ENCODE assay signal across 9 cellular contexts in the genomic region with DNA sequence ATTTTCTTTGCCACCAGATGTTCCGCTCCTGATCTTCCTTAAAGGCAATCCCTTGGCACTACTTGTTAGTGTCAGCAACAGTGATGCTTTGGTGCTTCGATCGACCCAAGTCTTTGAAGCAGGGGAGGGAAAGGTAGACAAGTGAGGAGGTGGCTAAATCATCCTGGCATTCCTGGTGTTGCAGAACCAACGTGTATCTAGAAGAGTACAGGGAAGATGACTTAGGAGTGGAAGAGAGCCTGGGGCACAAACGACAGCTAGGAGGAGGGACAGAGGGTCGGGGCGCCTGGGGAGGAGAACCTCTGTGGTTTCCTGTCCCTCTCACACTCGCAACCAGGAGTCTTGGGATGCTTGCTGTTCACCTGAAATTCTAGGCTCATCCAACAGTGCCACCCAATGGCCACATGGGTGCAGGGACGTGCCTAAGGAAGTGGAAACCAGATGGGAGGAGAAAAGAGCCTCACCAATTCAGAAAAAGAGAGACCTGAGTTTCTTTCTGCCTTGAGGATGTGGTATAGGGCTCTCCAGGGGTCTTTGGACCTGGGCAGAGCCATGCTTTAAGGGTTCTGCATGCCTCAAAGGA. TPM values are rescaled to one million over a fixed set of nuclear protein-coding genes. Genes with fewer than 3 reads are reported as not detected.
DNase-seq lines count a peak whose midpoint lies in the region; ATAC-seq and TF ChIP-seq lines count a peak whose summit lies in the region.
"Had no signal": no experiment of that assay in that cellular context is flagged by ENCODE, and none has a peak within 500 bp of the region (broad histone marks: within the 10 kb centered on the region; RNA-seq: fewer than 3 reads in every experiment).

No MANE protein-coding gene starts in this region.

- no peak overlapping the region for H3K27ac Mint-ChIP-seq in CD8-positive, alpha-beta T cell
- H3K27ac Mint-ChIP-seq in HFFc6 (no peak overlapping the region), neural crest cell (ENCODE audit: unreplicated experiment) (no peak overlapping the region)
- H3K27ac Mint-ChIP-seq: IgD-negative memory B cell had no signal

- no peak overlapping the region for H3K27ac ChIP-seq in CD8-positive, alpha-beta T cell (ENCODE audit: low read depth, low read length)

- peak in 4 of 7 experiments; percentile 50 to 70 (median 54) for DNase-seq in CD8-positive, alpha-beta T cell
- peak; percentile 63 for DNase-seq in HFFc6
- DNase-seq in NCI-H69 (lab: John Stamatoyannopoulos, UW), result peak; percentile 86
- peak; percentile 70 for DNase-seq in activated CD8-positive, alpha-beta memory T cell treated with anti-CD3 and anti-CD28 coated beads, Interleukin-2, amount 50 U/mL, for 48 hours
- peak; percentile 35 for DNase-seq in fibroblast of peridontal ligament (ENCODE audit: extremely low read depth)
- DNase-seq in neural crest cell (ENCODE audit: low read depth, low spot score), result peak; percentile 65

- no peak overlapping the region for H3K4me3 Mint-ChIP-seq in CD8-positive, alpha-beta T cell
- H3K4me3 Mint-ChIP-seq in HFFc6 (no peak overlapping the region), neural crest cell (no peak overlapping the region)

- H3K36me3 ChIP-seq in CD8-positive, alpha-beta T cell (ENCODE audit: insufficient read depth, low read length), result no peaks in the 10 kb centered on the region

- CTCF ChIA-PET in CD8-positive, alpha-beta T cell (lab: Charles Lee), result interaction anchor here (0.7 to 6.5 kb wide), 12 partner anchors 8 to 377 kb away, joined by 3 to 168 read pairs (median 4); no protein-coding TSS in a partner anchor

- H3K27me3 ChIP-seq in CD8-positive, alpha-beta T cell (ENCODE audit: insufficient read depth, low read length), result no peaks in the 10 kb centered on the region

- peaks cover 28% of the 10 kb centered on the region for H3K4me1 ChIP-seq in CD8-positive, alpha-beta T cell (ENCODE audit: insufficient read depth, low read length)

- H3K27me3 Mint-ChIP-seq in CD8-positive, alpha-beta T cell (ENCODE audit: low read depth), result no peaks in the 10 kb centered on the region
- peaks cover 33% of the 10 kb centered on the region for H3K27me3 Mint-ChIP-seq in HFFc6 (ENCODE audit: insufficient read depth)
- H3K27me3 Mint-ChIP-seq in neural crest cell (ENCODE audit: low read depth), result peaks cover 80% of the 10 kb centered on the region

- H3K9me3 ChIP-seq in CD8-positive, alpha-beta T cell (ENCODE audit: low read length), result no peaks in the 10 kb centered on the region

- H3K4me3 ChIP-seq in CD8-positive, alpha-beta T cell (ENCODE audit: low read depth, low read length), result no peak overlapping the region

- POLR2A ChIA-PET in CD8-positive, alpha-beta T cell (lab: Charles Lee), result interaction anchor here (0.7 kb wide), 1 partner anchor 9 kb away, joined by 4 read pairs; a partner anchor contains a TSS

- ATAC-seq in CD8-positive, alpha-beta T cell, result no peak
- ATAC-seq in HG03196 (IDR thresholded peaks at IDR 0.05; ENCODE audit: unreplicated experiment) (no peak), GM21447 (IDR thresholded peaks at IDR 0.05; ENCODE audit: unreplicated experiment) (no peak)

- no peaks in the 10 kb centered on the region for H3K9me3 Mint-ChIP-seq in CD8-positive, alpha-beta T cell
- no peaks in the 10 kb centered on the region for H3K9me3 Mint-ChIP-seq in HFFc6
- no peaks in the 10 kb centered on the region for H3K9me3 Mint-ChIP-seq in neural crest cell
- H3K9me3 Mint-ChIP-seq: IgD-negative memory B cell had no signal

- intact Hi-C loops in CD8-positive, alpha-beta T cell (cut with DNase I, micrococcal nuclease), result loop anchor here (1.0 to 10.0 kb wide), 7 partner anchors 60 to 717 kb away; no protein-coding TSS in a partner anchor

- peaks cover 39% of the 10 kb centered on the region for H3K4me1 Mint-ChIP-seq in CD8-positive, alpha-beta T cell (ENCODE audit: low read depth)
- H3K4me1 Mint-ChIP-seq in HFFc6 (ENCODE audit: low read depth) (no peaks in the 10 kb centered on the region), neural crest cell (peaks cover 5% of the 10 kb centered on the region)

- H3K36me3 Mint-ChIP-seq in CD8-positive, alpha-beta T cell, result no peaks in the 10 kb centered on the region
- H3K36me3 Mint-ChIP-seq in HFFc6 (ENCODE audit: low read depth), result no peaks in the 10 kb centered on the region
- no peaks in the 10 kb centered on the region for H3K36me3 Mint-ChIP-seq in neural crest cell (ENCODE audit: low read depth)
- H3K36me3 Mint-ChIP-seq: IgD-negative memory B cell had no signal

- peak; percentile 43 for TF ChIP-seq CTCF in CD8-positive, alpha-beta T cell (IDR thresholded peaks at IDR 0.05)
- TF ChIP-seq CTCF in HFFc6 (IDR thresholded peaks at IDR 0.05), result peak; percentile 83
- TF ChIP-seq CTCF in neural crest cell (conservative IDR thresholded peaks at IDR 0.05), result peak; percentile 81

RNA-seq across cellular contexts. Expression of a gene that starts 9.5 kb away (rescaled TPM):
- under 1 TPM; 0.39 to 0.46 TPM for total RNA-seq in CD8-positive, alpha-beta T cell
- not detected for total RNA-seq in HFFc6 (2021; fragmentation: NEBNext Ultra II Directional; extraction: Animal tissue kit (Norgen Biotek cat#: 25700))
- total RNA-seq in neural crest cell, result 2.5 and 2.8 TPM in 2 replicates

RNA-seq across cellular contexts. Expression of a gene that starts 59.1 kb away (rescaled TPM):
- total RNA-seq in CD8-positive, alpha-beta T cell, result 10 to 100 TPM; 83.6 to 85.1 TPM
- total RNA-seq in HFFc6 (2021; fragmentation: NEBNext Ultra II Directional; extraction: Animal tissue kit (Norgen Biotek cat#: 25700)), result not detected
- 2.8 TPM in 2 replicates for total RNA-seq in neural crest cell

Comparison
In these comparisons a context has a peak if more than half of its experiments do, and no peak if none do; other contexts are left out.
1. DNase-seq: peak in every context shown above with its lines; median percentile 86 in NCI-H69; 70 in activated CD8-positive, alpha-beta memory T cell treated with anti-CD3 and anti-CD28 coated beads, Interleukin-2, amount 50 U/mL, for 48 hours; 65 in neural crest cell; 63 in HFFc6; 54 in CD8-positive, alpha-beta T cell; 35 in fibroblast of peridontal ligament.
2. RNA of a gene that starts 59.1 kb away (total RNA-seq): 83.6 to 85.1 TPM in CD8-positive, alpha-beta T cell; 2.8 TPM in neural crest cell and not detected in HFFc6; every median in the first group is over 10 times any median in the second.
3. Peak in every context shown above with its lines, with median percentiles within 50 percentile points of each other: CTCF ChIP-seq.